In genomic region chr1:46544561-46545240, GRCh38 we compare ENCODE assay signal across 1 cellular context.
A peak's percentile ranks its signal among the peaks of the same experiment; 100 is the strongest.
TF ChIP-seq lines count a peak whose summit lies in the region.

No MANE protein-coding gene starts in this region.

TF ChIP-seq in K562, 482 proteins besides CTCF, POLR2A, EP300 and RAD21 (continued from another document and continues in another):
- TF ChIP-seq, protein P1, sequence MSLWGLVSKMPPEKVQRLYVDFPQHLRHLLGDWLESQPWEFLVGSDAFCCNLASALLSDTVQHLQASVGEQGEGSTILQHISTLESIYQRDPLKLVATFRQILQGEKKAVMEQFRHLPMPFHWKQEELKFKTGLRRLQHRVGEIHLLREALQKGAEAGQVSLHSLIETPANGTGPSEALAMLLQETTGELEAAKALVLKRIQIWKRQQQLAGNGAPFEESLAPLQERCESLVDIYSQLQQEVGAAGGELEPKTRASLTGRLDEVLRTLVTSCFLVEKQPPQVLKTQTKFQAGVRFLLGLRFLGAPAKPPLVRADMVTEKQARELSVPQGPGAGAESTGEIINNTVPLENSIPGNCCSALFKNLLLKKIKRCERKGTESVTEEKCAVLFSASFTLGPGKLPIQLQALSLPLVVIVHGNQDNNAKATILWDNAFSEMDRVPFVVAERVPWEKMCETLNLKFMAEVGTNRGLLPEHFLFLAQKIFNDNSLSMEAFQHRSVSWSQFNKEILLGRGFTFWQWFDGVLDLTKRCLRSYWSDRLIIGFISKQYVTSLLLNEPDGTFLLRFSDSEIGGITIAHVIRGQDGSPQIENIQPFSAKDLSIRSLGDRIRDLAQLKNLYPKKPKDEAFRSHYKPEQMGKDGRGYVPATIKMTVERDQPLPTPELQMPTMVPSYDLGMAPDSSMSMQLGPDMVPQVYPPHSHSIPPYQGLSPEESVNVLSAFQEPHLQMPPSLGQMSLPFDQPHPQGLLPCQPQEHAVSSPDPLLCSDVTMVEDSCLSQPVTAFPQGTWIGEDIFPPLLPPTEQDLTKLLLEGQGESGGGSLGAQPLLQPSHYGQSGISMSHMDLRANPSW (CRISPR knock-in tag; IDR thresholded peaks at IDR 0.05), result 0 out of 2 replicates have a peak, but pooled peaks have one; percentile 16
- TF ChIP-seq WHSC1 (IDR thresholded peaks at IDR 0.05; ENCODE audit: low read length) (no peak), HMG20A (CRISPR knock-in tag; conservative IDR thresholded peaks at IDR 0.05) (no peak), ZC3H11A (IDR thresholded peaks at IDR 0.05; ENCODE audit: low read depth, low read length) (no peak), SMAD2 (IDR thresholded peaks at IDR 0.05; ENCODE audit: low read depth, low read length) (no peak), GTF3C2 (IDR thresholded peaks at IDR 0.05; ENCODE audit: borderline replicate concordance, extremely low read depth, insufficient read length) (no peak), CXXC5 (CRISPR knock-in tag; IDR thresholded peaks at IDR 0.05) (peak; percentile 73), NCOA2 (IDR thresholded peaks at IDR 0.05; ENCODE audit: partially characterized antibody in 2 of 2) (no peak), CREM (IDR thresholded peaks at IDR 0.05; ENCODE audit: low read depth) (peak; percentile 76), CTBP1 (IDR thresholded peaks at IDR 0.05; ENCODE audit: borderline replicate concordance) (peak; percentile 96), ZNF384 (IDR thresholded peaks at IDR 0.05; ENCODE audit: low read depth, low read length) (no peak), ZBTB1 (CRISPR knock-in tag; IDR thresholded peaks at IDR 0.05; ENCODE audit: borderline replicate concordance, low read depth) (no peak), ZNF146 (CRISPR knock-in tag; IDR thresholded peaks at IDR 0.05; ENCODE audit: unreplicated experiment) (no peak), KLF13 (tag; IDR thresholded peaks at IDR 0.05; ENCODE audit: borderline replicate concordance, low read depth) (no peak), NR2C1 (IDR thresholded peaks at IDR 0.05) (no peak), NR2C1 (tag; IDR thresholded peaks at IDR 0.05) (peak; percentile 36; the same call in 1 of the 2 replicates), HOMEZ (CRISPR knock-in tag; IDR thresholded peaks at IDR 0.05) (no peak), PKNOX1 (IDR thresholded peaks at IDR 0.05) (peak; percentile 46; the same call in 1 of the 2 replicates), FOSL1 (tag; conservative IDR thresholded peaks at IDR 0.05) (peak; percentile 71), SNAPC5 (CRISPR knock-in tag; IDR thresholded peaks at IDR 0.05) (no peak), GATA2 (CRISPR knock-in tag; IDR thresholded peaks at IDR 0.05) (peak; percentile 97), NFRKB (IDR thresholded peaks at IDR 0.05; ENCODE audit: low read depth) (no peak), E2F4 (CRISPR knock-in tag; IDR thresholded peaks at IDR 0.05; ENCODE audit: low read depth) (no peak)
- TF ChIP-seq, protein P2, sequence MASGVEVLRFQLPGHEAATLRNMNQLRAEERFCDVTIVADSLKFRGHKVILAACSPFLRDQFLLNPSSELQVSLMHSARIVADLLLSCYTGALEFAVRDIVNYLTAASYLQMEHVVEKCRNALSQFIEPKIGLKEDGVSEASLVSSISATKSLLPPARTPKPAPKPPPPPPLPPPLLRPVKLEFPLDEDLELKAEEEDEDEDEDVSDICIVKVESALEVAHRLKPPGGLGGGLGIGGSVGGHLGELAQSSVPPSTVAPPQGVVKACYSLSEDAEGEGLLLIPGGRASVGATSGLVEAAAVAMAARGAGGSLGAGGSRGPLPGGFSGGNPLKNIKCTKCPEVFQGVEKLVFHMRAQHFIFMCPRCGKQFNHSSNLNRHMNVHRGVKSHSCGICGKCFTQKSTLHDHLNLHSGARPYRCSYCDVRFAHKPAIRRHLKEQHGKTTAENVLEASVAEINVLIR (CRISPR knock-in tag; IDR thresholded peaks at IDR 0.05), result 0 out of 2 replicates have a peak, but pooled peaks have one; percentile 32
- TF ChIP-seq, protein P3, sequence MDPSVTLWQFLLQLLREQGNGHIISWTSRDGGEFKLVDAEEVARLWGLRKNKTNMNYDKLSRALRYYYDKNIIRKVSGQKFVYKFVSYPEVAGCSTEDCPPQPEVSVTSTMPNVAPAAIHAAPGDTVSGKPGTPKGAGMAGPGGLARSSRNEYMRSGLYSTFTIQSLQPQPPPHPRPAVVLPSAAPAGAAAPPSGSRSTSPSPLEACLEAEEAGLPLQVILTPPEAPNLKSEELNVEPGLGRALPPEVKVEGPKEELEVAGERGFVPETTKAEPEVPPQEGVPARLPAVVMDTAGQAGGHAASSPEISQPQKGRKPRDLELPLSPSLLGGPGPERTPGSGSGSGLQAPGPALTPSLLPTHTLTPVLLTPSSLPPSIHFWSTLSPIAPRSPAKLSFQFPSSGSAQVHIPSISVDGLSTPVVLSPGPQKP (CRISPR knock-in tag; IDR thresholded peaks at IDR 0.05), result no peak
- TF ChIP-seq, protein P4, sequence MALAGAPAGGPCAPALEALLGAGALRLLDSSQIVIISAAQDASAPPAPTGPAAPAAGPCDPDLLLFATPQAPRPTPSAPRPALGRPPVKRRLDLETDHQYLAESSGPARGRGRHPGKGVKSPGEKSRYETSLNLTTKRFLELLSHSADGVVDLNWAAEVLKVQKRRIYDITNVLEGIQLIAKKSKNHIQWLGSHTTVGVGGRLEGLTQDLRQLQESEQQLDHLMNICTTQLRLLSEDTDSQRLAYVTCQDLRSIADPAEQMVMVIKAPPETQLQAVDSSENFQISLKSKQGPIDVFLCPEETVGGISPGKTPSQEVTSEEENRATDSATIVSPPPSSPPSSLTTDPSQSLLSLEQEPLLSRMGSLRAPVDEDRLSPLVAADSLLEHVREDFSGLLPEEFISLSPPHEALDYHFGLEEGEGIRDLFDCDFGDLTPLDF (CRISPR knock-in tag; IDR thresholded peaks at IDR 0.05), result no peak
- TF ChIP-seq, protein P5, sequence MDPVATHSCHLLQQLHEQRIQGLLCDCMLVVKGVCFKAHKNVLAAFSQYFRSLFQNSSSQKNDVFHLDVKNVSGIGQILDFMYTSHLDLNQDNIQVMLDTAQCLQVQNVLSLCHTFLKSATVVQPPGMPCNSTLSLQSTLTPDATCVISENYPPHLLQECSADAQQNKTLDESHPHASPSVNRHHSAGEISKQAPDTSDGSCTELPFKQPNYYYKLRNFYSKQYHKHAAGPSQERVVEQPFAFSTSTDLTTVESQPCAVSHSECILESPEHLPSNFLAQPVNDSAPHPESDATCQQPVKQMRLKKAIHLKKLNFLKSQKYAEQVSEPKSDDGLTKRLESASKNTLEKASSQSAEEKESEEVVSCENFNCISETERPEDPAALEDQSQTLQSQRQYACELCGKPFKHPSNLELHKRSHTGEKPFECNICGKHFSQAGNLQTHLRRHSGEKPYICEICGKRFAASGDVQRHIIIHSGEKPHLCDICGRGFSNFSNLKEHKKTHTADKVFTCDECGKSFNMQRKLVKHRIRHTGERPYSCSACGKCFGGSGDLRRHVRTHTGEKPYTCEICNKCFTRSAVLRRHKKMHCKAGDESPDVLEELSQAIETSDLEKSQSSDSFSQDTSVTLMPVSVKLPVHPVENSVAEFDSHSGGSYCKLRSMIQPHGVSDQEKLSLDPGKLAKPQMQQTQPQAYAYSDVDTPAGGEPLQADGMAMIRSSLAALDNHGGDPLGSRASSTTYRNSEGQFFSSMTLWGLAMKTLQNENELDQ (CRISPR knock-in tag; IDR thresholded peaks at IDR 0.05; ENCODE audit: borderline replicate concordance), result no peak
- TF ChIP-seq, protein P6, sequence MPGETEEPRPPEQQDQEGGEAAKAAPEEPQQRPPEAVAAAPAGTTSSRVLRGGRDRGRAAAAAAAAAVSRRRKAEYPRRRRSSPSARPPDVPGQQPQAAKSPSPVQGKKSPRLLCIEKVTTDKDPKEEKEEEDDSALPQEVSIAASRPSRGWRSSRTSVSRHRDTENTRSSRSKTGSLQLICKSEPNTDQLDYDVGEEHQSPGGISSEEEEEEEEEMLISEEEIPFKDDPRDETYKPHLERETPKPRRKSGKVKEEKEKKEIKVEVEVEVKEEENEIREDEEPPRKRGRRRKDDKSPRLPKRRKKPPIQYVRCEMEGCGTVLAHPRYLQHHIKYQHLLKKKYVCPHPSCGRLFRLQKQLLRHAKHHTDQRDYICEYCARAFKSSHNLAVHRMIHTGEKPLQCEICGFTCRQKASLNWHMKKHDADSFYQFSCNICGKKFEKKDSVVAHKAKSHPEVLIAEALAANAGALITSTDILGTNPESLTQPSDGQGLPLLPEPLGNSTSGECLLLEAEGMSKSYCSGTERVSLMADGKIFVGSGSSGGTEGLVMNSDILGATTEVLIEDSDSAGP (CRISPR knock-in tag; IDR thresholded peaks at IDR 0.05), result no peak
